In the genomic region with DNA sequence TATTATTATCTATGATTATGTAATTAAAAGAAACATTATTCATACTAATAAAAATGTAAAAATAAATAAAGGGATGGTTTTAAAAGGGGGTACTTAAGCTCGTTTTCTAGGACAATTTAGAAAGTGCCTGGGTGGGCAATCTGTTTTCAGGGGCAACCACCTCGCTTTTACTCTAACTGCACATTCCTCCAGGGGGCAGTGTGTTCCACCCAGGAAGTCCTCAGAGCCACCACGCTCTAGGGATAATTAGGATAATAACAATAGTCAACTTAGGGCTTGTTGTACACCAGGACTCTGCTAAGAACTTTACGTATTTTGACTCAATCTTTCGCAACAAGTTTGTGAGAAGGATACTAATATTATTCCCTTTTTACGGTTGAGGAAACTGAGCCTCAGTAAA, we compare ENCODE assay signal across 10 cellular contexts.
DNase-seq lines count a peak whose midpoint lies in the region; ATAC-seq, FAIRE-seq and TF ChIP-seq lines count a peak whose summit lies in the region.
"Had no signal": no experiment of that assay in that cellular context is flagged by ENCODE, and none has a peak within 500 bp of the region (broad histone marks: within the 10 kb centered on the region; RNA-seq: fewer than 3 reads in every experiment).

No MANE protein-coding gene starts in this region.

- H3K4me3 ChIP-seq in HepG2 (replicated peaks in 1 of 3; ENCODE audit: insufficient read depth in 1 of 3, low read depth in 2 of 3, low read length in 3 of 3) = no peak overlapping the region

- FAIRE-seq in GM19239 (lab: Jason Lieb, UNC) (peak; percentile 11), HepG2 (lab: Jason Lieb, UNC) (no peak)
- FAIRE-seq: endometrium had no signal

- H3K9me3 Mint-ChIP-seq in Calu3 (ENCODE audit: low read depth, unreplicated experiment) (no peaks in the 10 kb centered on the region), WTC11 (peaks cover 7% of the 10 kb centered on the region; the same call in 1 of the 2 replicates)
- H3K9me3 Mint-ChIP-seq: activated CD4-positive, alpha-beta T cell treated with anti-CD3 and anti-CD28 coated beads, Interleukin-2, amount 10 ng/mL, durations not matched to agents 7 days and 5 days had no signal

- H3K27ac Mint-ChIP-seq in Calu3 (ENCODE audit: unreplicated experiment) (no peak overlapping the region), WTC11 (no peak overlapping the region)
- H3K27ac Mint-ChIP-seq: activated CD4-positive, alpha-beta T cell treated with anti-CD3 and anti-CD28 coated beads, Interleukin-2, amount 10 ng/mL, durations not matched to agents 7 days and 5 days; IgD-negative memory B cell had no signal

- H3K4me1 Mint-ChIP-seq in Calu3 (ENCODE audit: low read depth, unreplicated experiment) (no peaks in the 10 kb centered on the region), WTC11 (peaks cover 26% of the 10 kb centered on the region)
- H3K4me1 Mint-ChIP-seq: activated CD4-positive, alpha-beta T cell treated with anti-CD3 and anti-CD28 coated beads, Interleukin-2, amount 10 ng/mL, durations not matched to agents 7 days and 5 days had no signal

- H3K4me1 ChIP-seq in HepG2 (ENCODE audit: insufficient read depth, low read length) = no peaks in the 10 kb centered on the region

- H3K9ac ChIP-seq in HepG2 (ENCODE audit: insufficient read depth, low read depth, low read length) = no peak overlapping the region

- no peaks in the 10 kb centered on the region for H4K20me1 ChIP-seq in HepG2 (ENCODE audit: insufficient read depth, low read length)

- no peak overlapping the region for H3K27ac ChIP-seq in HepG2 (ENCODE audit: extremely low read length, insufficient read depth, low read length)

- no peaks in the 10 kb centered on the region for H3K9me3 ChIP-seq in HepG2 (ENCODE audit: low read length)

- TF ChIP-seq POLR2A in HepG2 (IDR thresholded peaks at IDR 0.05; ENCODE audit: insufficient read depth in 1 of 2, low read depth in 2 of 2, low read length in 2 of 2) = no peak

- peak; percentile 67 for ATAC-seq in WTC11
- peak; percentile 69; the same call in 2 of the 3 replicates for ATAC-seq in HepG2
- no peak for ATAC-seq in GM21529 (IDR thresholded peaks at IDR 0.05; ENCODE audit: unreplicated experiment)

- intact Hi-C loops in Calu3 (cut with micrococcal nuclease; ENCODE audit: unreplicated experiment) = loop anchor here (10.0 kb wide), 1 partner anchor 468 kb away; no protein-coding TSS in a partner anchor
- intact Hi-C loops in HepG2 (cut with micrococcal nuclease; ENCODE audit: unreplicated experiment) = loop anchor here (1.0 kb wide), 2 partner anchors 321 to 529 kb away; no protein-coding TSS in a partner anchor

- no peaks in the 10 kb centered on the region; a peak in 1 of 5 replicates for H3K27me3 ChIP-seq in HepG2 (ENCODE audit: control insufficient read depth in 1 of 2, insufficient read depth in 2 of 2, low read length in 2 of 2)

- TF ChIP-seq CTCF in Calu3 (IDR thresholded peaks at IDR 0.05; ENCODE audit: unreplicated experiment) = peak; percentile 43
- TF ChIP-seq CTCF in WTC11 (IDR thresholded peaks at IDR 0.05) = peak; percentile 37; the same call in 1 of the 2 replicates
- peak; percentile 56 for TF ChIP-seq CTCF in HepG2 (CRISPR knock-in tag; IDR thresholded peaks at IDR 0.05)

- peak; percentile 29; the same call in 1 of the 2 replicates for TF ChIP-seq RAD21 in HepG2 (CRISPR knock-in tag; IDR thresholded peaks at IDR 0.05)

- H3K36me3 Mint-ChIP-seq in Calu3 (ENCODE audit: insufficient read depth, unreplicated experiment) = no peaks in the 10 kb centered on the region
- H3K36me3 Mint-ChIP-seq in WTC11 = no peaks in the 10 kb centered on the region
- H3K36me3 Mint-ChIP-seq: IgD-negative memory B cell had no signal

- TF ChIP-seq EP300 in HepG2 (IDR thresholded peaks at IDR 0.05; ENCODE audit: low read depth in 2 of 2, low read length in 2 of 2) (no peak), HepG2 (CRISPR knock-in tag; IDR thresholded peaks at IDR 0.05; ENCODE audit: borderline replicate concordance) (no peak)

- peak; percentile 20 for DNase-seq in Calu3
- peak; percentile 6 for DNase-seq in GM19239 (ENCODE audit: insufficient read length, low spot score)
- DNase-seq in WTC11 (ENCODE audit: low spot score) = peak; percentile 37
- peak; percentile 19 for DNase-seq in HepG2 (ENCODE audit: low spot score)
- no peak for DNase-seq in NCI-H226
- DNase-seq in NCI-H2171 treated with DMSO at 0.1 percent for 48 hours (lab: John Stamatoyannopoulos, UW) = no peak
- DNase-seq: activated CD4-positive, alpha-beta T cell treated with anti-CD3 and anti-CD28 coated beads, Interleukin-2, amount 10 ng/mL, durations not matched to agents 7 days and 5 days had no signal

- H3K27me3 Mint-ChIP-seq in Calu3 (ENCODE audit: unreplicated experiment) (no peaks in the 10 kb centered on the region), WTC11 (ENCODE audit: low read depth) (no peaks in the 10 kb centered on the region)

- 44% methylated on average over 6 of the region's 6 CpGs for WGBS in HepG2 (ENCODE audit: low lambda C conversion rate)

- H2AFZ ChIP-seq in HepG2 (ENCODE audit: low read length) = no peak overlapping the region

- CTCF ChIA-PET in Calu3 (lab: Charles Lee) = no interaction called here
- CTCF ChIA-PET in WTC11 (lab: Charles Lee) = interaction anchor here (0.6 to 2.1 kb wide), 8 partner anchors 10 to 469 kb away, joined by 3 to 12 read pairs (median 4); no protein-coding TSS in a partner anchor
- CTCF ChIA-PET in HepG2 (lab: Yijun Ruan, JAX; ENCODE audit: low intra/inter-chr PET ratio, low total read pairs) = interaction anchor here (1.4 to 1.9 kb wide), 2 partner anchors 372 to 469 kb away, joined by 6 to 9 read pairs; no protein-coding TSS in a partner anchor

- no peaks in the 10 kb centered on the region for H3K79me2 ChIP-seq in HepG2 (ENCODE audit: insufficient read depth, low read length)

- no peak overlapping the region for H3K4me3 Mint-ChIP-seq in Calu3 (ENCODE audit: low read depth, unreplicated experiment)
- H3K4me3 Mint-ChIP-seq in WTC11 = no peak overlapping the region
- H3K4me3 Mint-ChIP-seq: activated CD4-positive, alpha-beta T cell treated with anti-CD3 and anti-CD28 coated beads, Interleukin-2, amount 10 ng/mL, durations not matched to agents 7 days and 5 days; IgD-negative memory B cell had no signal

- POLR2A ChIA-PET in WTC11 (lab: Charles Lee) = no interaction called here
- POLR2A ChIA-PET in HepG2 (lab: Yijun Ruan, JAX) = no interaction called here

- BruUV-seq in Calu3 (replicated peaks; lab: Mats Ljungman, UMichigan) = no TSS peak
- no TSS peak for BruUV-seq in HepG2 (replicated peaks; lab: Mats Ljungman, UMichigan)

- in situ Hi-C loops in HepG2 (cut with HindIII; ENCODE audit: extremely low pct_ligation_motif_present, low pct_unique_long_range_greater_than_20kb) = no loop called here

- H3K4me2 ChIP-seq in HepG2 (ENCODE audit: low read depth, low read length) = no peak overlapping the region

- no peaks in the 10 kb centered on the region for H3K36me3 ChIP-seq in HepG2 (replicated peaks in 1 of 2; ENCODE audit: control insufficient read depth in 1 of 2, insufficient read depth in 2 of 2, low read length in 2 of 2)

TF ChIP-seq in WTC11, 78 proteins besides CTCF, POLR2A, EP300 and RAD21 (continues in another document):
- TF ChIP-seq GTF2I (CRISPR knock-in tag; conservative IDR thresholded peaks at IDR 0.05) (no peak), FOXJ3 (CRISPR knock-in tag; IDR thresholded peaks at IDR 0.05; ENCODE audit: borderline replicate concordance) (no peak), ZNF232 (CRISPR knock-in tag; IDR thresholded peaks at IDR 0.05) (no peak), ZNF121 (CRISPR knock-in tag; IDR thresholded peaks at IDR 0.05) (no peak), ZNF671 (CRISPR knock-in tag; IDR thresholded peaks at IDR 0.05) (no peak)
- TF ChIP-seq, protein P1, sequence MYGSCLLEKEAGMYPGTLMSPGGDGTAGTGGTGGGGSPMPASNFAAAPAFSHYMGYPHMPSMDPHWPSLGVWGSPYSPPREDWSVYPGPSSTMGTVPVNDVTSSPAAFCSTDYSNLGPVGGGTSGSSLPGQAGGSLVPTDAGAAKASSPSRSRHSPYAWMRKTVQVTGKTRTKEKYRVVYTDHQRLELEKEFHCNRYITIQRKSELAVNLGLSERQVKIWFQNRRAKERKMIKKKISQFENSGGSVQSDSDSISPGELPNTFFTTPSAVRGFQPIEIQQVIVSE (CRISPR knock-in tag; IDR thresholded peaks at IDR 0.05; ENCODE audit: borderline replicate concordance) = no peak
- TF ChIP-seq, protein P2, sequence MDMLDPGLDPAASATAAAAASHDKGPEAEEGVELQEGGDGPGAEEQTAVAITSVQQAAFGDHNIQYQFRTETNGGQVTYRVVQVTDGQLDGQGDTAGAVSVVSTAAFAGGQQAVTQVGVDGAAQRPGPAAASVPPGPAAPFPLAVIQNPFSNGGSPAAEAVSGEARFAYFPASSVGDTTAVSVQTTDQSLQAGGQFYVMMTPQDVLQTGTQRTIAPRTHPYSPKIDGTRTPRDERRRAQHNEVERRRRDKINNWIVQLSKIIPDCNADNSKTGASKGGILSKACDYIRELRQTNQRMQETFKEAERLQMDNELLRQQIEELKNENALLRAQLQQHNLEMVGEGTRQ (CRISPR knock-in tag; IDR thresholded peaks at IDR 0.05) = no peak

TF ChIP-seq in HepG2, 621 proteins besides CTCF, POLR2A, EP300 and RAD21 (continues in another document):
- TF ChIP-seq ZNF124 (CRISPR knock-in tag; IDR thresholded peaks at IDR 0.05) (no peak), TOE1 (CRISPR knock-in tag; IDR thresholded peaks at IDR 0.05) (no peak), FOXK1 (CRISPR knock-in tag; IDR thresholded peaks at IDR 0.05; ENCODE audit: borderline replicate concordance, low read depth) (no peak), WIZ (CRISPR knock-in tag; IDR thresholded peaks at IDR 0.05) (no peak)
- TF ChIP-seq, protein P3, sequence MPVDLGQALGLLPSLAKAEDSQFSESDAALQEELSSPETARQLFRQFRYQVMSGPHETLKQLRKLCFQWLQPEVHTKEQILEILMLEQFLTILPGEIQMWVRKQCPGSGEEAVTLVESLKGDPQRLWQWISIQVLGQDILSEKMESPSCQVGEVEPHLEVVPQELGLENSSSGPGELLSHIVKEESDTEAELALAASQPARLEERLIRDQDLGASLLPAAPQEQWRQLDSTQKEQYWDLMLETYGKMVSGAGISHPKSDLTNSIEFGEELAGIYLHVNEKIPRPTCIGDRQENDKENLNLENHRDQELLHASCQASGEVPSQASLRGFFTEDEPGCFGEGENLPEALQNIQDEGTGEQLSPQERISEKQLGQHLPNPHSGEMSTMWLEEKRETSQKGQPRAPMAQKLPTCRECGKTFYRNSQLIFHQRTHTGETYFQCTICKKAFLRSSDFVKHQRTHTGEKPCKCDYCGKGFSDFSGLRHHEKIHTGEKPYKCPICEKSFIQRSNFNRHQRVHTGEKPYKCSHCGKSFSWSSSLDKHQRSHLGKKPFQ (CRISPR knock-in tag; IDR thresholded peaks at IDR 0.05; ENCODE audit: insufficient replicate concordance) = no peak

Comparison
In these comparisons a context has a peak if more than half of its experiments do, and no peak if none do; other contexts are left out.
1. DNase-seq: peak in Calu3 (single experiment), GM19239 (single experiment), WTC11 (single experiment) and HepG2 (single experiment); none in NCI-H226 (single experiment) and NCI-H2171 treated with DMSO at 0.1 percent for 48 hours (single experiment).
2. Peak in every context shown above with its lines, with median percentiles within 50 percentile points of each other: CTCF ChIP-seq.